1 cellular context compared by ENCODE assay signal in the genomic region with DNA sequence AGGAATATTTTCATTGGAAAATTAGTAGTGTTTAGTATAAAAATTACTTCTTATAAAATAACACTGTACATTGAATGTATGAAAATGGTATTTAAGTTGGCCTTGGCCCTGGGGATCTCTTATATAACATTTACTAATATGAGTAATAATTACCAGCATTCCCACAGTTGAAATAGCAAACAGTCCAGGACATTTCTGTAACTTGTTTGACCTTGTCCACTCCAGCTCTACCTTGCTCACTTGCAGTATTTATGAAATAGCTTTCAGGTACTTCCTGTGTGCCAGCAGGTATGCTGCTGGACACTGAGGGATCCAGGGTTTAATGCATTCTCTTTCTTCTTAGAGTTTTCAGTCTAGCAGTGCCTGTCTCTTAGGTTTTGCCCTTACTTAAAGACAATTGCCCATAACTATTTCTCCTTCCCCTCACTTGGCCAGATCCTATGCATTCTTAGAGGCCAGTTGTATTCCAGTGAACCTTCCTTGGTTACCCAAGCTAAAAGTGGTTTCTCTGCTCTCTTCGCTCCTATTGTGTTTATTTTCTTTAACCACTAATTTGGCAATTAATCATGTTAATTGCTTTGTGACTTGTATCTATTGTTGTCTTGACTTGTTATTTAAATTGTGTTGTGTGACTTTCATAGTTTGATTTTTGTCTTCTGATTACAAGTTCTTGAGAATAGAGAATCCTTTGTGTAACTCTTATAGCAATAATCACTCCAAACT.
A peak's percentile ranks its signal among the peaks of the same experiment; 100 is the strongest.
TF ChIP-seq lines count a peak whose summit lies in the region.

No MANE protein-coding gene starts in this region.

TF ChIP-seq in HepG2, 621 proteins besides CTCF, POLR2A, EP300 and RAD21 (continued from another document and continues in another):
- TF ChIP-seq TRIM22 (IDR thresholded peaks at IDR 0.05) = no peak
- TF ChIP-seq DZIP1 (CRISPR knock-in tag; IDR thresholded peaks at IDR 0.05) = no peak
- peak; percentile 56; the same call in 1 of the 2 replicates for TF ChIP-seq SOX5 (CRISPR knock-in tag; IDR thresholded peaks at IDR 0.05; ENCODE audit: borderline replicate concordance)
- no peak for TF ChIP-seq LCORL (IDR thresholded peaks at IDR 0.05)
- TF ChIP-seq LCORL (CRISPR knock-in tag; IDR thresholded peaks at IDR 0.05) = peak; percentile 42; the same call in 1 of the 2 replicates
- peak; percentile 67; the same call in 1 of the 2 replicates for TF ChIP-seq NCOA1 (CRISPR knock-in tag; IDR thresholded peaks at IDR 0.05)
- peak; percentile 70 for TF ChIP-seq SAP130 (CRISPR knock-in tag; IDR thresholded peaks at IDR 0.05; ENCODE audit: low read depth)
- TF ChIP-seq FOXA3 (CRISPR knock-in tag; IDR thresholded peaks at IDR 0.05) = peak; percentile 78
- peak; percentile 77 for TF ChIP-seq ERF (CRISPR knock-in tag; IDR thresholded peaks at IDR 0.05)
- TF ChIP-seq, protein P1, sequence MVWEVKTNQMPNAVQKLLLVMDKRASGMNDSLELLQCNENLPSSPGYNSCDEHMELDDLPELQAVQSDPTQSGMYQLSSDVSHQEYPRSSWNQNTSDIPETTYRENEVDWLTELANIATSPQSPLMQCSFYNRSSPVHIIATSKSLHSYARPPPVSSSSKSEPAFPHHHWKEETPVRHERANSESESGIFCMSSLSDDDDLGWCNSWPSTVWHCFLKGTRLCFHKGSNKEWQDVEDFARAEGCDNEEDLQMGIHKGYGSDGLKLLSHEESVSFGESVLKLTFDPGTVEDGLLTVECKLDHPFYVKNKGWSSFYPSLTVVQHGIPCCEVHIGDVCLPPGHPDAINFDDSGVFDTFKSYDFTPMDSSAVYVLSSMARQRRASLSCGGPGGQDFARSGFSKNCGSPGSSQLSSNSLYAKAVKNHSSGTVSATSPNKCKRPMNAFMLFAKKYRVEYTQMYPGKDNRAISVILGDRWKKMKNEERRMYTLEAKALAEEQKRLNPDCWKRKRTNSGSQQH (CRISPR knock-in tag; IDR thresholded peaks at IDR 0.05; ENCODE audit: low read depth) = no peak
- peak; percentile 90 for TF ChIP-seq ZNF335 (CRISPR knock-in tag; IDR thresholded peaks at IDR 0.05)
- peak; percentile 69; the same call in 1 of the 2 replicates for TF ChIP-seq HDAC2 (CRISPR knock-in tag; IDR thresholded peaks at IDR 0.05)
- TF ChIP-seq SIX1 (CRISPR knock-in tag; IDR thresholded peaks at IDR 0.05; ENCODE audit: borderline replicate concordance) = 0 out of 2 replicates have a peak, but pooled peaks have one; percentile 11
- TF ChIP-seq GTF2F1 (IDR thresholded peaks at IDR 0.05; ENCODE audit: low read length) = no peak
- TF ChIP-seq ZNF792 (CRISPR knock-in tag; IDR thresholded peaks at IDR 0.05) = 0 out of 2 replicates have a peak, but pooled peaks have one; percentile 17
- peak; percentile 89 for TF ChIP-seq RARA (CRISPR knock-in tag; IDR thresholded peaks at IDR 0.05)
- TF ChIP-seq, protein P2, sequence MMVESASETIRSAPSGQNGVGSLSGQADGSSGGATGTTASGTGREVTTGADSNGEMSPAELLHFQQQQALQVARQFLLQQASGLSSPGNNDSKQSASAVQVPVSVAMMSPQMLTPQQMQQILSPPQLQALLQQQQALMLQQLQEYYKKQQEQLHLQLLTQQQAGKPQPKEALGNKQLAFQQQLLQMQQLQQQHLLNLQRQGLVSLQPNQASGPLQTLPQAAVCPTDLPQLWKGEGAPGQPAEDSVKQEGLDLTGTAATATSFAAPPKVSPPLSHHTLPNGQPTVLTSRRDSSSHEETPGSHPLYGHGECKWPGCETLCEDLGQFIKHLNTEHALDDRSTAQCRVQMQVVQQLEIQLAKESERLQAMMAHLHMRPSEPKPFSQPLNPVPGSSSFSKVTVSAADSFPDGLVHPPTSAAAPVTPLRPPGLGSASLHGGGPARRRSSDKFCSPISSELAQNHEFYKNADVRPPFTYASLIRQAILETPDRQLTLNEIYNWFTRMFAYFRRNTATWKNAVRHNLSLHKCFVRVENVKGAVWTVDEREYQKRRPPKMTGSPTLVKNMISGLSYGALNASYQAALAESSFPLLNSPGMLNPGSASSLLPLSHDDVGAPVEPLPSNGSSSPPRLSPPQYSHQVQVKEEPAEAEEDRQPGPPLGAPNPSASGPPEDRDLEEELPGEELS (CRISPR knock-in tag; IDR thresholded peaks at IDR 0.05) = peak; percentile 47; the same call in 1 of the 2 replicates
- TF ChIP-seq CENPX (CRISPR knock-in tag; IDR thresholded peaks at IDR 0.05) = no peak
- no peak for TF ChIP-seq HMGA1 (CRISPR knock-in tag; conservative IDR thresholded peaks at IDR 0.05)
- TF ChIP-seq MAFF (IDR thresholded peaks at IDR 0.05; ENCODE audit: low read depth, low read length) = no peak
- TF ChIP-seq ZHX2 (IDR thresholded peaks at IDR 0.05; ENCODE audit: low read depth) = no peak
- TF ChIP-seq ZHX2 (CRISPR knock-in tag; IDR thresholded peaks at IDR 0.05; ENCODE audit: borderline replicate concordance) = no peak
- TF ChIP-seq ZNF281 (CRISPR knock-in tag; IDR thresholded peaks at IDR 0.05; ENCODE audit: borderline replicate concordance) = no peak
- no peak for TF ChIP-seq MZF1 (CRISPR knock-in tag; IDR thresholded peaks at IDR 0.05; ENCODE audit: borderline replicate concordance)
- TF ChIP-seq, protein P3, sequence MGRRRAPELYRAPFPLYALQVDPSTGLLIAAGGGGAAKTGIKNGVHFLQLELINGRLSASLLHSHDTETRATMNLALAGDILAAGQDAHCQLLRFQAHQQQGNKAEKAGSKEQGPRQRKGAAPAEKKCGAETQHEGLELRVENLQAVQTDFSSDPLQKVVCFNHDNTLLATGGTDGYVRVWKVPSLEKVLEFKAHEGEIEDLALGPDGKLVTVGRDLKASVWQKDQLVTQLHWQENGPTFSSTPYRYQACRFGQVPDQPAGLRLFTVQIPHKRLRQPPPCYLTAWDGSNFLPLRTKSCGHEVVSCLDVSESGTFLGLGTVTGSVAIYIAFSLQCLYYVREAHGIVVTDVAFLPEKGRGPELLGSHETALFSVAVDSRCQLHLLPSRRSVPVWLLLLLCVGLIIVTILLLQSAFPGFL (CRISPR knock-in tag; IDR thresholded peaks at IDR 0.05) = no peak
- TF ChIP-seq ZNF235 (CRISPR knock-in tag; IDR thresholded peaks at IDR 0.05; ENCODE audit: borderline replicate concordance) = no peak
- peak; percentile 21; the same call in 1 of the 2 replicates for TF ChIP-seq TBX2 (CRISPR knock-in tag; IDR thresholded peaks at IDR 0.05; ENCODE audit: borderline replicate concordance)
- TF ChIP-seq, protein P4, sequence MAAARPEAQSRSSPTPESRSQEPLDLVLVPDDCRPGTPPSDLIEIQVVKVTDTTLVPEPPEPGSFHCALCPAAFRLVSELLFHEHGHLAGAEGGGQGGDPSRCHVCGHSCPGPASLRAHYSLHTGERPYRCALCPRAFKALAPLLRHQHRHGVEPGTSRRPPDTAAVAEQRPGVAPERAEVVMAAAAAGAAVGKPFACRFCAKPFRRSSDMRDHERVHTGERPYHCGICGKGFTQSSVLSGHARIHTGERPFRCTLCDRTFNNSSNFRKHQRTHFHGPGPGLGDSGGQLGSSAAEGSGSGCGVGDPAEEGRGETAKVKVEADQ (CRISPR knock-in tag; IDR thresholded peaks at IDR 0.05; ENCODE audit: borderline replicate concordance) = no peak
